8 cellular contexts compared by ENCODE assay signal in genomic region chr5:134758504-134759341, GRCh38. TPM values are rescaled to one million over a fixed set of nuclear protein-coding genes. Genes with fewer than 3 reads are reported as not detected.
A peak's percentile ranks its signal among the peaks of the same experiment; 100 is the strongest.
DNase-seq lines count a peak whose midpoint lies in the region; ATAC-seq, FAIRE-seq and TF ChIP-seq lines count a peak whose summit lies in the region.

DDX46 (plus strand) TSS chr5:134758779; CDS start chr5:134758939, 160 bp downstream.

- H3K4me3 ChIP-seq in Caco-2 (ENCODE audit: low read depth, low read length) (peak within 1 kb of the TSS; percentile 71), H1 (ENCODE audit: extremely low read depth in 1 of 4, insufficient read depth in 2 of 4, low read depth in 3 of 4, low read length in 4 of 4) (peak within 1 kb of the TSS; percentile 77 to 98 (median 94))

- no peak for TF ChIP-seq EP300 in H1 (IDR thresholded peaks at IDR 0.05; ENCODE audit: borderline replicate concordance in 1 of 2, low read depth in 2 of 2, low read length in 2 of 2)

- peak; percentile 95 to 96 for DNase-seq in Caco-2
- DNase-seq in HTR-8/SVneo (ENCODE audit: insufficient read length, low spot score), result peak; percentile 92
- peak; percentile 90 for DNase-seq in NOMO-1 treated with DMSO at 0.1 percent for 48 hours (lab: John Stamatoyannopoulos, UW; ENCODE audit: unreplicated experiment)
- DNase-seq in activated CD8-positive, alpha-beta memory T cell treated with anti-CD3 and anti-CD28 coated beads for 48 hours (ENCODE audit: low read depth in 2 of 3, low spot score in 2 of 3), result peak; percentile 73 to 90 (median 85)
- peak; percentile 80 to 97 for DNase-seq in H1 (ENCODE audit: low read depth in 1 of 2, low spot score in 2 of 2)
- DNase-seq in mesenteric fat pad (ENCODE audit: low spot score), result peak; percentile 97
- DNase-seq in stimulated activated CD8-positive, alpha-beta memory T cell treated with anti-CD3 and anti-CD28 coated beads, Interleukin-15, amount 100 ng/mL, for 24 hours (ENCODE audit: low read depth), result peak; percentile 81

- H3K14ac ChIP-seq in H1 (ENCODE audit: insufficient read length), result no peak within 1 kb of the TSS

- H3K36me3 ChIP-seq in Caco-2 (ENCODE audit: control insufficient read depth, insufficient read depth, low read length) (no peaks in the 10 kb centered on the region), H1 (ENCODE audit: control insufficient read depth in 2 of 4, insufficient read depth in 4 of 4, low read length in 3 of 4) (peaks cover 0 to 6% (median 2%) of the 10 kb centered on the region in 4 experiments; a peak in 5 of 8 replicates)

- TF ChIP-seq RAD21 in H1 (IDR thresholded peaks at IDR 0.05 in 1 of 2, conservative IDR thresholded peaks at IDR 0.05 in 1 of 2; ENCODE audit: low read depth in 2 of 2, low read length in 2 of 2), result no peak; a peak in 1 of 4 replicates

- FAIRE-seq in HTR-8/SVneo (lab: Jason Lieb, UNC), result peak; percentile 46
- FAIRE-seq in H1 (lab: Jason Lieb, UNC), result no peak

- H3K9ac ChIP-seq in H1 (replicated peaks in 1 of 4; ENCODE audit: extremely low read depth in 1 of 4, low read depth in 3 of 4, low read length in 3 of 4), result peak within 1 kb of the TSS; percentile 80 to 97 (median 93)

- H3K4me1 Mint-ChIP-seq in Caco-2 (ENCODE audit: low read depth, unreplicated experiment), result peaks cover 17% of the 10 kb centered on the region

- no peaks in the 10 kb centered on the region for H3K27me3 Mint-ChIP-seq in Caco-2 (ENCODE audit: insufficient read depth, unreplicated experiment)

- H3K9me3 ChIP-seq in Caco-2 (no peaks in the 10 kb centered on the region), H1 (ENCODE audit: insufficient read depth in 2 of 2, low read depth in 1 of 2, low read length in 1 of 2) (no peaks in the 10 kb centered on the region)

- H3K27me3 ChIP-seq in Caco-2 (replicated peaks; ENCODE audit: control insufficient read depth, insufficient read depth, low read length) (no peaks in the 10 kb centered on the region), H1 (replicated peaks in 1 of 4; ENCODE audit: control insufficient read depth in 3 of 4, extremely low read depth in 1 of 4, insufficient read depth in 3 of 4, low read length in 3 of 4) (no peaks in the 10 kb centered on the region; a peak in 1 of 7 replicates)

- POLR2A ChIA-PET in Caco-2 (lab: Charles Lee) (interaction anchor here (0.5 to 1.0 kb wide), 6 partner anchors 10 to 146 kb away, joined by 3 to 7 read pairs (median 4); partner anchors contain the start of genes CAMLG and PCBD2), H1 (lab: Charles Lee; ENCODE audit: partially characterized antibody) (interaction anchor here (0.6 to 3.9 kb wide), 14 partner anchors 8 to 534 kb away, joined by 3 to 31 read pairs (median 4); partner anchors contain the start of genes CAMLG, PCBD2 and SEC24A)

- no peak within 1 kb of the TSS for H3K23ac ChIP-seq in H1 (ENCODE audit: insufficient read length)

- peak within 1 kb of the TSS; percentile 79; the same call in 1 of the 2 replicates for H3K18ac ChIP-seq in H1 (ENCODE audit: extremely low read depth, low read length)

- peak within 1 kb of the TSS; percentile 31 to 82 for H3K4me2 ChIP-seq in H1 (ENCODE audit: insufficient read depth in 1 of 2, low read depth in 2 of 2, low read length in 2 of 2)

- peak within 1 kb of the TSS; percentile 81; the same call in 1 of the 2 replicates for H2BK12ac ChIP-seq in H1 (ENCODE audit: low read depth, low read length)

- CTCF ChIA-PET in Caco-2 (lab: Charles Lee) (interaction anchor here (0.7 to 2.8 kb wide), 2 partner anchors 10 to 20 kb away, joined by 3 to 17 read pairs; partner anchors contain the start of gene CAMLG), H1 (lab: Charles Lee; ENCODE audit: partially characterized antibody) (interaction anchor here (0.7 to 3.6 kb wide), 6 partner anchors 20 to 248 kb away, joined by 3 to 26 read pairs (median 4); partner anchors contain the start of gene CAMLG)

- H3K4me1 ChIP-seq in Caco-2 (peaks cover 7% of the 10 kb centered on the region; the same call in 1 of the 2 replicates), H1 (replicated peaks in 1 of 4; ENCODE audit: control insufficient read depth in 3 of 4, insufficient read depth in 4 of 4, low read length in 3 of 4) (peaks cover 0 to 2% (median 0%) of the 10 kb centered on the region in 4 experiments; a peak in 4 of 7 replicates)

- peaks cover 3% of the 10 kb centered on the region for H3K23me2 ChIP-seq in H1 (ENCODE audit: low read depth, low read length)

- H3K79me1 ChIP-seq in H1 (ENCODE audit: low read depth, low read length), result no peaks in the 10 kb centered on the region; the same call in 1 of the 2 replicates

- H3K36me3 Mint-ChIP-seq in Caco-2 (ENCODE audit: insufficient read depth, unreplicated experiment), result peaks cover 46% of the 10 kb centered on the region

- intact Hi-C loops in Caco-2 (cut with micrococcal nuclease; ENCODE audit: unreplicated experiment), result loop anchor here (1.0 to 2.0 kb wide), 2 partner anchors 19 to 88 kb away; no protein-coding TSS in a partner anchor

- peak within 1 kb of the TSS; percentile 92; the same call in 1 of the 2 replicates for H2BK15ac ChIP-seq in H1 (ENCODE audit: low read length)

- peak within 1 kb of the TSS; percentile 96 for H4K91ac ChIP-seq in H1 (replicated peaks; ENCODE audit: insufficient read length, low read length)

- peak within 1 kb of the TSS; percentile 100 for H3K4me3 Mint-ChIP-seq in Caco-2 (ENCODE audit: unreplicated experiment)

- peak within 1 kb of the TSS; percentile 82 for H3K56ac ChIP-seq in H1 (replicated peaks; ENCODE audit: insufficient read length, low read depth, low read length)

- peak within 1 kb of the TSS; percentile 100 for H3K27ac Mint-ChIP-seq in Caco-2 (ENCODE audit: unreplicated experiment)

- H3K27ac ChIP-seq in H1 (ENCODE audit: low read depth, low read length), result peak within 1 kb of the TSS; percentile 89

- peaks cover 10 to 13% of the 10 kb centered on the region in 2 experiments for H4K20me1 ChIP-seq in H1 (replicated peaks in 1 of 2; ENCODE audit: control insufficient read depth in 1 of 2, insufficient read depth in 2 of 2, low read length in 2 of 2)

- no peak within 1 kb of the TSS for H2AK5ac ChIP-seq in H1 (ENCODE audit: low read depth, low read length)

- H3K79me2 ChIP-seq in H1 (ENCODE audit: control insufficient read depth in 1 of 2, insufficient read depth in 2 of 2, low read length in 2 of 2), result peaks cover 39 to 51% of the 10 kb centered on the region in 2 experiments

- no peak within 1 kb of the TSS for H2BK120ac ChIP-seq in H1 (replicated peaks; ENCODE audit: low read depth, low read length)

- BruUV-seq in Caco-2 (replicated peaks; lab: Mats Ljungman, UMichigan), result no TSS peak

- no peaks in the 10 kb centered on the region for H3K9me3 Mint-ChIP-seq in Caco-2 (ENCODE audit: unreplicated experiment)

- peak; percentile 94 for TF ChIP-seq POLR2A in H1 (IDR thresholded peaks at IDR 0.05; ENCODE audit: control extremely low read depth in 1 of 2, low read depth in 2 of 2, low read length in 2 of 2)

- H2BK5ac ChIP-seq in H1 (ENCODE audit: low read depth, low read length), result peak within 1 kb of the TSS; percentile 91

- H4K5ac ChIP-seq in H1 (ENCODE audit: insufficient read length, low read depth, low read length), result peak within 1 kb of the TSS; percentile 94

- H2BK20ac ChIP-seq in H1 (ENCODE audit: low read length), result no peak within 1 kb of the TSS

- peak; percentile 71 to 87 for TF ChIP-seq CTCF in Caco-2 (IDR thresholded peaks at IDR 0.05; ENCODE audit: insufficient read depth in 1 of 2, low read depth in 1 of 2, low read length in 1 of 2, severe bottlenecking in 1 of 2, unreplicated experiment in 1 of 2)
- TF ChIP-seq CTCF in H1 (IDR thresholded peaks at IDR 0.05; ENCODE audit: control extremely low read depth in 1 of 3, insufficient read depth in 1 of 3, low read depth in 1 of 3, low read length in 3 of 3), result peak; percentile 81 to 90 (median 81)

- peak within 1 kb of the TSS; percentile 94 for H2AFZ ChIP-seq in H1 (ENCODE audit: low read length)

- H4K8ac ChIP-seq in H1 (ENCODE audit: extremely low read depth, insufficient read depth, low read length), result peak within 1 kb of the TSS; percentile 99

- peak; percentile 96 for ATAC-seq in GM21360 (IDR thresholded peaks at IDR 0.05; ENCODE audit: unreplicated experiment)

- peak within 1 kb of the TSS; percentile 99 for H3K4ac ChIP-seq in H1 (replicated peaks; ENCODE audit: insufficient read length, low read depth, low read length)

- 2% methylated on average over 71 of the region's 73 CpGs; no CpG with 5 or more reads in 1 of the 2 experiments for WGBS in H1 (ENCODE audit: extremely low coverage in 1 of 2, insufficient coverage in 1 of 2, insufficient read length in 1 of 2, insufficient replicate concordance in 2 of 2, low coverage in 1 of 2, low lambda C conversion rate in 2 of 2, missing lambda C conversion rate in 1 of 2), 2 experiments

TF ChIP-seq in H1, 55 proteins besides CTCF, POLR2A, EP300 and RAD21 (continues in another document):
- peak; percentile 94 for TF ChIP-seq TAF1 (IDR thresholded peaks at IDR 0.05; ENCODE audit: low read depth, low read length)
- TF ChIP-seq SIN3A (conservative IDR thresholded peaks at IDR 0.05 in 1 of 2, IDR thresholded peaks at IDR 0.05 in 1 of 2; ENCODE audit: low read depth in 1 of 2, low read length in 2 of 2), result peak; percentile 65 to 83; a peak in 2 of 4 replicates
- peak; percentile 75 for TF ChIP-seq CREB1 (IDR thresholded peaks at IDR 0.05)
- peak; percentile 80 for TF ChIP-seq KDM4A (IDR thresholded peaks at IDR 0.05; ENCODE audit: low read depth, low read length, severe bottlenecking)
- TF ChIP-seq KDM5A (IDR thresholded peaks at IDR 0.05; ENCODE audit: low read length), result peak; percentile 76
- TF ChIP-seq SIRT6 (IDR thresholded peaks at IDR 0.05; ENCODE audit: low read length), result no peak
- TF ChIP-seq YY1 (IDR thresholded peaks at IDR 0.05; ENCODE audit: low read depth, low read length), result peak; percentile 93
- peak; percentile 96 for TF ChIP-seq PHF8 (conservative IDR thresholded peaks at IDR 0.05; ENCODE audit: low read depth, low read length)
- TF ChIP-seq, protein P1, sequence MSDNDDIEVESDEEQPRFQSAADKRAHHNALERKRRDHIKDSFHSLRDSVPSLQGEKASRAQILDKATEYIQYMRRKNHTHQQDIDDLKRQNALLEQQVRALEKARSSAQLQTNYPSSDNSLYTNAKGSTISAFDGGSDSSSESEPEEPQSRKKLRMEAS (IDR thresholded peaks at IDR 0.05), result peak; percentile 71

RNA-seq across cellular contexts. Expression of gene DDX46, which starts in this region (rescaled TPM):
- total RNA-seq in Caco-2 (2022) (96.1 and 116 TPM in 2 replicates), mesenteric fat pad (41.4 TPM)
- 100.0 and 110 TPM in 2 replicates for total RNA-seq in H1 (2021; fragmentation: NEBNext Ultra II Directional; extraction: Animal tissue kit (Norgen Biotek cat#: 25700))
- polyA plus RNA-seq in H1 (2011; rRNA removed), result 17.2 and 22.6 TPM in 2 replicates
- 40.7 TPM for polyA plus RNA-seq in H1 (2011; cell fraction: cytosol; rRNA removed)
- polyA plus RNA-seq in H1 (2011; cell fraction: nucleus; rRNA removed), result 46.8 TPM
- polyA plus RNA-seq in H1 (2012, experiment 1 of 2), result 81.9 to 161 TPM (median 102 TPM) in 4 replicates
- 7.8 TPM for polyA plus RNA-seq in H1 (2012, experiment 2 of 2)
- 73.9 TPM for polyA plus RNA-seq in H1 (2013, experiment 1 of 2)
- polyA plus RNA-seq in H1 (2013, experiment 2 of 2), result 71.2 TPM
- 51.6 and 58.3 TPM in 2 replicates for polyA minus RNA-seq in H1 (2011; rRNA and poly(A)+ RNA removed)
- polyA minus RNA-seq in H1 (2011; cell fraction: cytosol; rRNA and poly(A)+ RNA removed), result 45.9 TPM
- polyA minus RNA-seq in H1 (2011; cell fraction: nucleus; rRNA and poly(A)+ RNA removed), result 88.9 TPM

Comparison
In these comparisons a context has a peak if more than half of its experiments do, and no peak if none do; other contexts are left out.
1. Peak in every context shown above with its lines: DNase-seq, ATAC-seq, H3K4me3 ChIP-seq and H3K27ac ChIP-seq.